13 cellular contexts compared by ENCODE assay signal in the genomic region with DNA sequence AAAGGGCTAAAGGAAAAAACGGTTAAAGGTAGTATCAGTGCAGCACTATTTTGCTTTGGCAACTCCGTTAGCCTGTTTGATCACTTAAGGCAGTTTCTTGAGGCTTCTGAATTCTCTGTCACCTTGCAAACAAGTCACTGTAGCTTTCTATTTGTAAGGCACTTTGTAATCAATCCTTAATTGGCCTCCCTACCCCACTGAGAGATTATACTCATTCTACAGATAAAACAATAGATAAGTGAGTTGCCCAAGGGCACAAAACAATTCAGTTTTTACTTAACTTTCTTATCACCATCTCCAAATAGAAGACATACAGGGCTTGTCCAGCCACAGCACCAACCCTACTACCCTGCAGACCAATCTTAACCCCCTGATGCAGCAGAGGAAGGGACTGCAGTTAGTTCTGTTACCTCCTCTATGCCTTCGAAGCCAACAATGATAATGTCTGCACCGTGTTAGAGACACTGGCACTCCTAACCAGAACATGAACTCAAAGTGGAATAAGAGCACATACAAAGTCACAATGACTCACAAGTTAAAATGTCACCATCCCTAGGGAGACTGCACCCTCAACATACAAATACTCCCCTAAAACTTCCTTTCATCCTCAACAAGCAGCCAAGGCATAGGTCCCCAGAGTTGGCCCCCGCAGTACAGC. TPM values are rescaled to one million over a fixed set of nuclear protein-coding genes. Genes with fewer than 3 reads are reported as not detected.
DNase-seq lines count a peak whose midpoint lies in the region; ATAC-seq and TF ChIP-seq lines count a peak whose summit lies in the region.
"Had no signal": no experiment of that assay in that cellular context is flagged by ENCODE, and none has a peak within 500 bp of the region (broad histone marks: within the 10 kb centered on the region; RNA-seq: fewer than 3 reads in every experiment).

No MANE protein-coding gene starts in this region.

- peaks cover 5% of the 10 kb centered on the region for H3K36me3 Mint-ChIP-seq in CD4-positive, alpha-beta T cell (ENCODE audit: low read depth)
- no peaks in the 10 kb centered on the region for H3K36me3 Mint-ChIP-seq in chondrocyte (ENCODE audit: low read depth)
- H3K36me3 Mint-ChIP-seq in naive thymus-derived CD8-positive, alpha-beta T cell, result no peaks in the 10 kb centered on the region

- DNase-seq in CD4-positive, alpha-beta T cell, result no peak
- no peak for DNase-seq in LNCaP clone FGC (ENCODE audit: low read depth)
- no peak for DNase-seq in chondrocyte (ENCODE audit: low spot score)
- DNase-seq in naive thymus-derived CD8-positive, alpha-beta T cell, result no peak
- DNase-seq in NCI-H187 treated with DMSO at 0.1 percent for 48 hours (lab: John Stamatoyannopoulos, UW), result no peak
- no peak for DNase-seq in SJCRH30
- DNase-seq: activated gamma-delta T cell treated with Interleukin-2 at 50 U/mL for 16 hours, Peyer's patch, right lobe of liver had no signal

- H3K27me3 Mint-ChIP-seq in CD4-positive, alpha-beta T cell, result no peaks in the 10 kb centered on the region
- peaks cover 2% of the 10 kb centered on the region for H3K27me3 Mint-ChIP-seq in chondrocyte (ENCODE audit: low read depth)
- H3K27me3 Mint-ChIP-seq in naive thymus-derived CD8-positive, alpha-beta T cell, result no peaks in the 10 kb centered on the region

- no peak overlapping the region for H3K27ac ChIP-seq in CD4-positive, alpha-beta T cell (ENCODE audit: low read depth, low read length)
- no peak overlapping the region for H3K27ac ChIP-seq in SJCRH30

- intact Hi-C loops in CD4-positive, alpha-beta T cell (cut with DNase I, micrococcal nuclease), result loop anchor here in 1 of 2 experiments (5.0 to 10.0 kb wide), 2 partner anchors 128 to 195 kb away; no protein-coding TSS in a partner anchor

- H3K27me3 ChIP-seq in CD4-positive, alpha-beta T cell (ENCODE audit: control insufficient read depth, insufficient read depth, low read length), result no peaks in the 10 kb centered on the region
- no peaks in the 10 kb centered on the region for H3K27me3 ChIP-seq in SJCRH30
- H3K27me3 ChIP-seq: Peyer's patch, right lobe of liver had no signal

- CTCF ChIA-PET in CD4-positive, alpha-beta T cell (lab: Charles Lee), result no interaction called here

- H3K4me1 Mint-ChIP-seq in CD4-positive, alpha-beta T cell (ENCODE audit: low read depth), result peaks cover 56% of the 10 kb centered on the region
- peaks cover 17% of the 10 kb centered on the region for H3K4me1 Mint-ChIP-seq in chondrocyte (ENCODE audit: low read depth)
- peaks cover 28 to 62% (median 51%) of the 10 kb centered on the region in 4 donors for H3K4me1 Mint-ChIP-seq in naive thymus-derived CD8-positive, alpha-beta T cell

- no peaks in the 10 kb centered on the region for H3K4me1 ChIP-seq in SJCRH30
- H3K4me1 ChIP-seq: Peyer's patch, right lobe of liver had no signal

- POLR2A ChIA-PET in CD4-positive, alpha-beta T cell (lab: Charles Lee), result no interaction called here
- POLR2A ChIA-PET in naive thymus-derived CD8-positive, alpha-beta T cell (lab: Charles Lee), result no interaction called here

- no peak for ATAC-seq in CD4-positive, alpha-beta T cell (ENCODE audit: poor library complexity)
- no peak for ATAC-seq in naive thymus-derived CD8-positive, alpha-beta T cell
- ATAC-seq in GM21515 (IDR thresholded peaks at IDR 0.05; ENCODE audit: unreplicated experiment) (no peak), GM21381 (IDR thresholded peaks at IDR 0.05; ENCODE audit: unreplicated experiment) (no peak)

- H3K9me3 Mint-ChIP-seq in CD4-positive, alpha-beta T cell, result no peaks in the 10 kb centered on the region
- peaks cover 8% of the 10 kb centered on the region for H3K9me3 Mint-ChIP-seq in chondrocyte (ENCODE audit: low read depth)
- peaks cover 0 to 1% (median 0%) of the 10 kb centered on the region in 9 donors for H3K9me3 Mint-ChIP-seq in naive thymus-derived CD8-positive, alpha-beta T cell

- peak overlapping the region; percentile 60; the same call in 1 of the 2 replicates for H3K4me3 ChIP-seq in LNCaP clone FGC (ENCODE audit: low read depth, low read length)
- no peak overlapping the region for H3K4me3 ChIP-seq in SJCRH30

- TF ChIP-seq CTCF in CD4-positive, alpha-beta T cell (IDR thresholded peaks at IDR 0.05), result no peak
- TF ChIP-seq CTCF in LNCaP clone FGC (IDR thresholded peaks at IDR 0.05; ENCODE audit: control insufficient read depth, extremely low read depth, insufficient read depth) (no peak), chondrocyte (IDR thresholded peaks at IDR 0.05) (no peak)

- no peaks in the 10 kb centered on the region for H3K36me3 ChIP-seq in SJCRH30
- H3K36me3 ChIP-seq: Peyer's patch, right lobe of liver had no signal

- H3K27ac Mint-ChIP-seq in CD4-positive, alpha-beta T cell, result peak overlapping the region; percentile 86
- no peak overlapping the region for H3K27ac Mint-ChIP-seq in chondrocyte (ENCODE audit: unreplicated experiment)
- H3K27ac Mint-ChIP-seq in naive thymus-derived CD8-positive, alpha-beta T cell, result peak overlapping the region in 7 of 10 donors; percentile 4 to 76 (median 48)

- H3K9me3 ChIP-seq in CD4-positive, alpha-beta T cell (ENCODE audit: control insufficient read depth, low read length), result no peaks in the 10 kb centered on the region
- H3K9me3 ChIP-seq in SJCRH30 (replicated peaks), result no peaks in the 10 kb centered on the region
- H3K9me3 ChIP-seq: Peyer's patch, right lobe of liver had no signal

- H3K4me3 Mint-ChIP-seq in CD4-positive, alpha-beta T cell, result peak overlapping the region; percentile 95
- peak overlapping the region; percentile 85 for H3K4me3 Mint-ChIP-seq in chondrocyte (ENCODE audit: unreplicated experiment)
- peak overlapping the region; percentile 86 to 95 (median 91) for H3K4me3 Mint-ChIP-seq in naive thymus-derived CD8-positive, alpha-beta T cell

RNA-seq across cellular contexts. Expression of a gene that starts 1.7 kb away (rescaled TPM):
- 1 to 10 TPM; 6.3 to 7.2 TPM for total RNA-seq in CD4-positive, alpha-beta T cell
- 21.7 to 30.2 TPM (median 21.9 TPM) in 3 replicates for total RNA-seq in chondrocyte
- total RNA-seq in naive thymus-derived CD8-positive, alpha-beta T cell, result 10 to 100 TPM; 22.2 to 23.1 TPM
- 10 to 100 TPM; 15.0 to 22.1 (median 16.1) TPM for polyA plus RNA-seq in naive thymus-derived CD8-positive, alpha-beta T cell
- total RNA-seq in SJCRH30 (2014; rRNA removed; shearing (Covaris generic)), result 17.7 and 19.1 TPM in 2 replicates

RNA-seq across cellular contexts. Expression of a gene that starts 34.7 kb away (rescaled TPM):
- not detected for total RNA-seq in CD4-positive, alpha-beta T cell
- total RNA-seq in chondrocyte, result not detected in 3 replicates
- 1 to 10 TPM; 1.2 to 2.1 TPM for total RNA-seq in naive thymus-derived CD8-positive, alpha-beta T cell
- under 1 TPM in 1 of 3 donors, not detected in 2; 0.18 TPM for polyA plus RNA-seq in naive thymus-derived CD8-positive, alpha-beta T cell
- not detected in 2 replicates for total RNA-seq in SJCRH30 (2014; rRNA removed; shearing (Covaris generic))
- total RNA-seq: right lobe of liver had no signal

RNA-seq across cellular contexts. Expression of a gene that starts 42.6 kb away (rescaled TPM):
- not detected for total RNA-seq in CD4-positive, alpha-beta T cell
- not detected in 3 replicates for total RNA-seq in chondrocyte
- not detected for total RNA-seq in naive thymus-derived CD8-positive, alpha-beta T cell
- polyA plus RNA-seq in naive thymus-derived CD8-positive, alpha-beta T cell, result not detected
- total RNA-seq in SJCRH30 (2014; rRNA removed; shearing (Covaris generic)), result not detected in 2 replicates
- total RNA-seq: glomerular endothelial cell, Peyer's patch, right lobe of liver, subcutaneous adipose tissue had no signal
